In genomic region chr10:31830887-31831286, GRCh38 we compare ENCODE assay signal across 17 cellular contexts.
DNase-seq lines count a peak whose midpoint lies in the region; ATAC-seq, FAIRE-seq and TF ChIP-seq lines count a peak whose summit lies in the region.
"Had no signal": no experiment of that assay in that cellular context is flagged by ENCODE, and none has a peak within 500 bp of the region (broad histone marks: within the 10 kb centered on the region; RNA-seq: fewer than 3 reads in every experiment).

No MANE protein-coding gene starts in this region.

- no peak overlapping the region for H2BK12ac ChIP-seq in mesenchymal stem cell (ENCODE audit: low read length in 2 of 2)

- 83% methylated on average over 3 of the region's 5 CpGs for WGBS in mesenchymal stem cell

- intact Hi-C loops in mucosa of descending colon (cut with DNase I, micrococcal nuclease): no loop called here

- no peak overlapping the region for H3K27ac ChIP-seq in mesenchymal stem cell (ENCODE audit: low read length, poor library complexity, severe bottlenecking)
- H3K27ac ChIP-seq: neutrophil, tibial artery had no signal

- H3K9ac ChIP-seq in mesenchymal stem cell (ENCODE audit: low read length): no peak overlapping the region

- no peak overlapping the region for H3K4ac ChIP-seq in mesenchymal stem cell (ENCODE audit: low read depth in 1 of 2, low read length in 2 of 2)

- H3K18ac ChIP-seq in mesenchymal stem cell (ENCODE audit: low read depth in 1 of 2, low read length in 2 of 2): no peak overlapping the region

- H3K27me3 ChIP-seq in mesenchymal stem cell (ENCODE audit: control insufficient read depth in 1 of 2, insufficient read depth in 1 of 2, low read length in 2 of 2): no peaks in the 10 kb centered on the region
- H3K27me3 ChIP-seq: neutrophil, tibial artery had no signal

- no peak overlapping the region for H2BK120ac ChIP-seq in mesenchymal stem cell (ENCODE audit: low read depth, low read length)

- H3K23ac ChIP-seq in mesenchymal stem cell (ENCODE audit: low read length in 2 of 2): no peak overlapping the region

- H2BK15ac ChIP-seq in mesenchymal stem cell (ENCODE audit: low read depth, poor library complexity, severe bottlenecking): no peak overlapping the region

- TF ChIP-seq POLR2A in GM12892 (IDR thresholded peaks at IDR 0.05; ENCODE audit: low read depth, low read length): no peak

- FAIRE-seq in GM12892 (lab: Jason Lieb, UNC): no peak

- H3K79me1 ChIP-seq in mesenchymal stem cell (replicated peaks; ENCODE audit: low read length, poor library complexity, severe bottlenecking): peaks cover 1% of the 10 kb centered on the region

- H3K36me3 ChIP-seq in mesenchymal stem cell (ENCODE audit: control insufficient read depth in 1 of 2, insufficient read depth in 2 of 2, low read depth in 1 of 2, low read length in 2 of 2) (peaks cover 0 to 26% of the 10 kb centered on the region in 2 experiments), mucosa of descending colon (ENCODE audit: low read depth) (no peaks in the 10 kb centered on the region)
- H3K36me3 ChIP-seq: HAP-1, tibial artery had no signal

- no peak overlapping the region for H3K4me3 ChIP-seq in mesenchymal stem cell (ENCODE audit: insufficient read depth in 1 of 2, low read depth in 1 of 2, low read length in 2 of 2)
- H3K4me3 ChIP-seq in mucosa of descending colon: no peak overlapping the region
- H3K4me3 ChIP-seq: HAP-1, tibial artery had no signal

- H3K4me1 ChIP-seq in mesenchymal stem cell (ENCODE audit: control insufficient read depth, insufficient read depth, low read depth, low read length) (no peaks in the 10 kb centered on the region), mucosa of descending colon (ENCODE audit: low read depth) (no peaks in the 10 kb centered on the region)

- no peak overlapping the region for H3K14ac ChIP-seq in mesenchymal stem cell (ENCODE audit: low read length in 2 of 2)

- H4K8ac ChIP-seq in mesenchymal stem cell (ENCODE audit: low read length): no peak overlapping the region

- H2AK5ac ChIP-seq in mesenchymal stem cell (ENCODE audit: low read length, severe bottlenecking): no peak overlapping the region

- H2AFZ ChIP-seq in mesenchymal stem cell (ENCODE audit: low read depth, low read length): no peak overlapping the region

- H3K4me2 ChIP-seq in mesenchymal stem cell (ENCODE audit: low read length, poor library complexity, severe bottlenecking): no peak overlapping the region

- TF ChIP-seq CTCF in mucosa of descending colon (IDR thresholded peaks at IDR 0.05): no peak

- H3K9me3 ChIP-seq in mesenchymal stem cell (ENCODE audit: control insufficient read depth, low read length): no peaks in the 10 kb centered on the region
- H3K9me3 ChIP-seq in mucosa of descending colon: no peaks in the 10 kb centered on the region
- H3K9me3 ChIP-seq: HAP-1, neutrophil, tibial artery had no signal

- H4K91ac ChIP-seq in mesenchymal stem cell (ENCODE audit: low read length): no peak overlapping the region

- H2BK5ac ChIP-seq in mesenchymal stem cell (ENCODE audit: low read depth, low read length, poor library complexity, severe bottlenecking): no peak overlapping the region

- no peak for ATAC-seq in mucosa of descending colon
- ATAC-seq in HG03097 (IDR thresholded peaks at IDR 0.05; ENCODE audit: low FRiP score, unreplicated experiment): no peak

- peak; percentile 70 for DNase-seq in ELR (ENCODE audit: low read depth)
- peak; percentile 7 for DNase-seq in M059J (ENCODE audit: low read depth)
- DNase-seq in dedifferentiated amniotic fluid mesenchymal stem cell (ENCODE audit: extremely low spot score): peak; percentile 64
- peak; percentile 19 for DNase-seq in mesenchymal stem cell
- no peak for DNase-seq in mucosa of descending colon
- DNase-seq in GM12892 (ENCODE audit: insufficient read length): no peak
- no peak for DNase-seq in T-helper 2 cell
- DNase-seq: activated CD4-positive, CD25-positive, alpha-beta regulatory T cell treated with anti-CD3 and anti-CD28 coated beads, Interleukin-2, amount 50 U/mL, for 72 hours; activated naive CD8-positive, alpha-beta T cell treated with anti-CD3 and anti-CD28 coated beads for 36 hours; DMS53; NCI-H2107; NCI-H524 treated with DMSO at 0.1 percent for 48 hours; stimulated activated CD4-positive, alpha-beta T cell treated with anti-CD3 and anti-CD28 coated beads, Interleukin-4, amount 100 ng/mL, for 1 hour; tibial artery had no signal

Comparison
In these comparisons a context has a peak if more than half of its experiments do, and no peak if none do; other contexts are left out.
1. DNase-seq: peak in ELR (single experiment), M059J (single experiment), dedifferentiated amniotic fluid mesenchymal stem cell (single experiment) and mesenchymal stem cell (single experiment); none in mucosa of descending colon (0 of 3), GM12892 (single experiment) and T-helper 2 cell (0 of 5).